2 cellular contexts compared by ENCODE assay signal in the genomic region with DNA sequence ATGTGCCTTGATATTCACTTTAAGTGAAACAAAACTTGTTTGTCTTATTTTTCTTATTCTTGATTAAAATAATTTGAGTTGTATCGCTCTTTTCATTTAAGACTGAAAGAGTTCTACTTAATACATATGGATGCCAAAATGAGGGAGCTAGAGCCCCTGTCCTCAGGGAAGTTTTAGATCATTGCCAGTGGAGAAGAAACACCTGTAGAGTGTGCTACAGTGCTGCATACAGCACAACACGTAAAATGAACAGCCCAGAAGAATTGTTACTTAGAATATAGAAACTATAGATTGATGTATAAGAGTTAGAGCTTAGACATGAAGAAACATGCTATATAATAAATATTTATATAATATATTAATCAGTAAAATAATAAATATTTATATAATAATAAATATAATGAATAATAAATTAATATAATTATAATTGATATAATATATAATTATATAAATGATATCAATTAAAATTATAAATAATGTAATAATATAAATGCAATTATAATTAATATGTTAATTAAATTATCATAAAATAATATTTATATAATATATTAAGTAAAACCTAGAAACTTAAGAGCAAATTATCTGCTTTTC.
TF ChIP-seq lines count a peak whose summit lies in the region.

No MANE protein-coding gene starts in this region.

TF ChIP-seq in Ishikawa, 13 proteins besides CTCF, POLR2A, EP300 and RAD21 (continued from another document):
- TF ChIP-seq TAF1 (IDR thresholded peaks at IDR 0.05; ENCODE audit: low read depth) (no peak), CEBPB (IDR thresholded peaks at IDR 0.05) (no peak), FOXM1 (IDR thresholded peaks at IDR 0.05; ENCODE audit: borderline replicate concordance, low read depth) (no peak)
- TF ChIP-seq, protein P1, sequence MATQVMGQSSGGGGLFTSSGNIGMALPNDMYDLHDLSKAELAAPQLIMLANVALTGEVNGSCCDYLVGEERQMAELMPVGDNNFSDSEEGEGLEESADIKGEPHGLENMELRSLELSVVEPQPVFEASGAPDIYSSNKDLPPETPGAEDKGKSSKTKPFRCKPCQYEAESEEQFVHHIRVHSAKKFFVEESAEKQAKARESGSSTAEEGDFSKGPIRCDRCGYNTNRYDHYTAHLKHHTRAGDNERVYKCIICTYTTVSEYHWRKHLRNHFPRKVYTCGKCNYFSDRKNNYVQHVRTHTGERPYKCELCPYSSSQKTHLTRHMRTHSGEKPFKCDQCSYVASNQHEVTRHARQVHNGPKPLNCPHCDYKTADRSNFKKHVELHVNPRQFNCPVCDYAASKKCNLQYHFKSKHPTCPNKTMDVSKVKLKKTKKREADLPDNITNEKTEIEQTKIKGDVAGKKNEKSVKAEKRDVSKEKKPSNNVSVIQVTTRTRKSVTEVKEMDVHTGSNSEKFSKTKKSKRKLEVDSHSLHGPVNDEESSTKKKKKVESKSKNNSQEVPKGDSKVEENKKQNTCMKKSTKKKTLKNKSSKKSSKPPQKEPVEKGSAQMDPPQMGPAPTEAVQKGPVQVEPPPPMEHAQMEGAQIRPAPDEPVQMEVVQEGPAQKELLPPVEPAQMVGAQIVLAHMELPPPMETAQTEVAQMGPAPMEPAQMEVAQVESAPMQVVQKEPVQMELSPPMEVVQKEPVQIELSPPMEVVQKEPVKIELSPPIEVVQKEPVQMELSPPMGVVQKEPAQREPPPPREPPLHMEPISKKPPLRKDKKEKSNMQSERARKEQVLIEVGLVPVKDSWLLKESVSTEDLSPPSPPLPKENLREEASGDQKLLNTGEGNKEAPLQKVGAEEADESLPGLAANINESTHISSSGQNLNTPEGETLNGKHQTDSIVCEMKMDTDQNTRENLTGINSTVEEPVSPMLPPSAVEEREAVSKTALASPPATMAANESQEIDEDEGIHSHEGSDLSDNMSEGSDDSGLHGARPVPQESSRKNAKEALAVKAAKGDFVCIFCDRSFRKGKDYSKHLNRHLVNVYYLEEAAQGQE (IDR thresholded peaks at IDR 0.05; ENCODE audit: low read depth), result no peak
- TF ChIP-seq, protein P2, sequence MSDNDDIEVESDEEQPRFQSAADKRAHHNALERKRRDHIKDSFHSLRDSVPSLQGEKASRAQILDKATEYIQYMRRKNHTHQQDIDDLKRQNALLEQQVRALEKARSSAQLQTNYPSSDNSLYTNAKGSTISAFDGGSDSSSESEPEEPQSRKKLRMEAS (IDR thresholded peaks at IDR 0.05), result no peak

TF ChIP-seq in GM12878, 131 proteins besides CTCF, POLR2A, EP300 and RAD21 (continued from another document):
- TF ChIP-seq, protein P3, sequence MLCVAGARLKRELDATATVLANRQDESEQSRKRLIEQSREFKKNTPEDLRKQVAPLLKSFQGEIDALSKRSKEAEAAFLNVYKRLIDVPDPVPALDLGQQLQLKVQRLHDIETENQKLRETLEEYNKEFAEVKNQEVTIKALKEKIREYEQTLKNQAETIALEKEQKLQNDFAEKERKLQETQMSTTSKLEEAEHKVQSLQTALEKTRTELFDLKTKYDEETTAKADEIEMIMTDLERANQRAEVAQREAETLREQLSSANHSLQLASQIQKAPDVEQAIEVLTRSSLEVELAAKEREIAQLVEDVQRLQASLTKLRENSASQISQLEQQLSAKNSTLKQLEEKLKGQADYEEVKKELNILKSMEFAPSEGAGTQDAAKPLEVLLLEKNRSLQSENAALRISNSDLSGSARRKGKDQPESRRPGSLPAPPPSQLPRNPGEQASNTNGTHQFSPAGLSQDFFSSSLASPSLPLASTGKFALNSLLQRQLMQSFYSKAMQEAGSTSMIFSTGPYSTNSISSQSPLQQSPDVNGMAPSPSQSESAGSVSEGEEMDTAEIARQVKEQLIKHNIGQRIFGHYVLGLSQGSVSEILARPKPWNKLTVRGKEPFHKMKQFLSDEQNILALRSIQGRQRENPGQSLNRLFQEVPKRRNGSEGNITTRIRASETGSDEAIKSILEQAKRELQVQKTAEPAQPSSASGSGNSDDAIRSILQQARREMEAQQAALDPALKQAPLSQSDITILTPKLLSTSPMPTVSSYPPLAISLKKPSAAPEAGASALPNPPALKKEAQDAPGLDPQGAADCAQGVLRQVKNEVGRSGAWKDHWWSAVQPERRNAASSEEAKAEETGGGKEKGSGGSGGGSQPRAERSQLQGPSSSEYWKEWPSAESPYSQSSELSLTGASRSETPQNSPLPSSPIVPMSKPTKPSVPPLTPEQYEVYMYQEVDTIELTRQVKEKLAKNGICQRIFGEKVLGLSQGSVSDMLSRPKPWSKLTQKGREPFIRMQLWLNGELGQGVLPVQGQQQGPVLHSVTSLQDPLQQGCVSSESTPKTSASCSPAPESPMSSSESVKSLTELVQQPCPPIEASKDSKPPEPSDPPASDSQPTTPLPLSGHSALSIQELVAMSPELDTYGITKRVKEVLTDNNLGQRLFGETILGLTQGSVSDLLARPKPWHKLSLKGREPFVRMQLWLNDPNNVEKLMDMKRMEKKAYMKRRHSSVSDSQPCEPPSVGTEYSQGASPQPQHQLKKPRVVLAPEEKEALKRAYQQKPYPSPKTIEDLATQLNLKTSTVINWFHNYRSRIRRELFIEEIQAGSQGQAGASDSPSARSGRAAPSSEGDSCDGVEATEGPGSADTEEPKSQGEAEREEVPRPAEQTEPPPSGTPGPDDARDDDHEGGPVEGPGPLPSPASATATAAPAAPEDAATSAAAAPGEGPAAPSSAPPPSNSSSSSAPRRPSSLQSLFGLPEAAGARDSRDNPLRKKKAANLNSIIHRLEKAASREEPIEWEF (IDR thresholded peaks at IDR 0.05; ENCODE audit: insufficient replicate concordance, low read depth, low read length), result no peak
